ENCODE assay signal across 1 cellular context in the genomic region with DNA sequence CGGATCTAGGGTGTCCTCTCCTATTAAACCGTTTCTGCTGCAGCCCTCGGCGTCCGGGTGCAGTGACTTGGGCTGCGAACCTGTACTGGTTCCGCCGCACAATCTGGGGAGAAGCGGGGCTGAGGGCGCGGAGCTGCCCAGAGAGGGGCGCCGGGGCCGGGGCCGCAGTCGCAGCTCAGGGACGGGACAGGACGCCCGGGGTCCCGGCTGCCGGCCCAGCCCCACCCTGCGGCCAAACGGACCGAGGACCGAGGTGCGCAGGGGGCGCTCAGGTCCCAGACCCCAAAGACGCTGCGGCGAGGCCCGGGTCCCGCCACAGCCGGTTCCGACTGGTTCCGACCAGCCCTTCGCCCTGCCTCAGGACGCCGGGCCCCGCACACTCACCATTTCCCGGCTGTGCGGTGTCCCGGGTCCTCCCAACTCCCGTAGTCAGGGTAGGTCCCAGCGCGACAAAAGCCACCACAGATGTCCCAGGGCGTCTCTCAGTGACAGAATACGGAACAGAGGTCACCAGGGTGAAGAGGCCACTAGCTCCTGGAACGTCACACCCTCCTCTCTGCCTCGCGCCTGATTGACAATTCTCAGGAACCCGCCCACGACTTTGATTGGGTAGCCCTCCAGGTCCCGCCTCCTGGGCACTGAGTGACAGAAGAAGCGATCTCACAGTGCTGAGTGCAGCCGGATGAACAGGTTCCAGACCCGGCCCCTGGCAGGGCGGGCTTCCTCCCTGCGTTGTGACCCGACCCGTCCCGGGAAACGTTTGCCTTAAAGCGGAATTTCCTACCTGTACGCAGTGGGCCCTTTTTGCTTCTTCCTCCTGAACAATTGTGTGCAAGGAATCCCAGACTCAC.
A peak's percentile ranks its signal among the peaks of the same experiment; 100 is the strongest.
TF ChIP-seq lines count a peak whose summit lies in the region.

ZNF44 (minus strand) TSS at position 576 of the 851 bp plus-strand sequence; CDS start at position 387, 189 bp downstream.

TF ChIP-seq in HepG2, 621 proteins besides CTCF, POLR2A, EP300 and RAD21 (continued from another document and continues in another):
- TF ChIP-seq, protein P1, sequence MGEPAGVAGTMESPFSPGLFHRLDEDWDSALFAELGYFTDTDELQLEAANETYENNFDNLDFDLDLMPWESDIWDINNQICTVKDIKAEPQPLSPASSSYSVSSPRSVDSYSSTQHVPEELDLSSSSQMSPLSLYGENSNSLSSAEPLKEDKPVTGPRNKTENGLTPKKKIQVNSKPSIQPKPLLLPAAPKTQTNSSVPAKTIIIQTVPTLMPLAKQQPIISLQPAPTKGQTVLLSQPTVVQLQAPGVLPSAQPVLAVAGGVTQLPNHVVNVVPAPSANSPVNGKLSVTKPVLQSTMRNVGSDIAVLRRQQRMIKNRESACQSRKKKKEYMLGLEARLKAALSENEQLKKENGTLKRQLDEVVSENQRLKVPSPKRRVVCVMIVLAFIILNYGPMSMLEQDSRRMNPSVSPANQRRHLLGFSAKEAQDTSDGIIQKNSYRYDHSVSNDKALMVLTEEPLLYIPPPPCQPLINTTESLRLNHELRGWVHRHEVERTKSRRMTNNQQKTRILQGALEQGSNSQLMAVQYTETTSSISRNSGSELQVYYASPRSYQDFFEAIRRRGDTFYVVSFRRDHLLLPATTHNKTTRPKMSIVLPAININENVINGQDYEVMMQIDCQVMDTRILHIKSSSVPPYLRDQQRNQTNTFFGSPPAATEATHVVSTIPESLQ (CRISPR knock-in tag; conservative IDR thresholded peaks at IDR 0.05) = no peak
- TF ChIP-seq PLSCR1 (CRISPR knock-in tag; IDR thresholded peaks at IDR 0.05; ENCODE audit: borderline replicate concordance) = no peak
- TF ChIP-seq, protein P2, sequence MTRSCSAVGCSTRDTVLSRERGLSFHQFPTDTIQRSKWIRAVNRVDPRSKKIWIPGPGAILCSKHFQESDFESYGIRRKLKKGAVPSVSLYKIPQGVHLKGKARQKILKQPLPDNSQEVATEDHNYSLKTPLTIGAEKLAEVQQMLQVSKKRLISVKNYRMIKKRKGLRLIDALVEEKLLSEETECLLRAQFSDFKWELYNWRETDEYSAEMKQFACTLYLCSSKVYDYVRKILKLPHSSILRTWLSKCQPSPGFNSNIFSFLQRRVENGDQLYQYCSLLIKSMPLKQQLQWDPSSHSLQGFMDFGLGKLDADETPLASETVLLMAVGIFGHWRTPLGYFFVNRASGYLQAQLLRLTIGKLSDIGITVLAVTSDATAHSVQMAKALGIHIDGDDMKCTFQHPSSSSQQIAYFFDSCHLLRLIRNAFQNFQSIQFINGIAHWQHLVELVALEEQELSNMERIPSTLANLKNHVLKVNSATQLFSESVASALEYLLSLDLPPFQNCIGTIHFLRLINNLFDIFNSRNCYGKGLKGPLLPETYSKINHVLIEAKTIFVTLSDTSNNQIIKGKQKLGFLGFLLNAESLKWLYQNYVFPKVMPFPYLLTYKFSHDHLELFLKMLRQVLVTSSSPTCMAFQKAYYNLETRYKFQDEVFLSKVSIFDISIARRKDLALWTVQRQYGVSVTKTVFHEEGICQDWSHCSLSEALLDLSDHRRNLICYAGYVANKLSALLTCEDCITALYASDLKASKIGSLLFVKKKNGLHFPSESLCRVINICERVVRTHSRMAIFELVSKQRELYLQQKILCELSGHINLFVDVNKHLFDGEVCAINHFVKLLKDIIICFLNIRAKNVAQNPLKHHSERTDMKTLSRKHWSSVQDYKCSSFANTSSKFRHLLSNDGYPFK (CRISPR knock-in tag; IDR thresholded peaks at IDR 0.05; ENCODE audit: borderline replicate concordance) = no peak
- no peak for TF ChIP-seq CEBPG (CRISPR knock-in tag; IDR thresholded peaks at IDR 0.05)
- TF ChIP-seq, protein P3, sequence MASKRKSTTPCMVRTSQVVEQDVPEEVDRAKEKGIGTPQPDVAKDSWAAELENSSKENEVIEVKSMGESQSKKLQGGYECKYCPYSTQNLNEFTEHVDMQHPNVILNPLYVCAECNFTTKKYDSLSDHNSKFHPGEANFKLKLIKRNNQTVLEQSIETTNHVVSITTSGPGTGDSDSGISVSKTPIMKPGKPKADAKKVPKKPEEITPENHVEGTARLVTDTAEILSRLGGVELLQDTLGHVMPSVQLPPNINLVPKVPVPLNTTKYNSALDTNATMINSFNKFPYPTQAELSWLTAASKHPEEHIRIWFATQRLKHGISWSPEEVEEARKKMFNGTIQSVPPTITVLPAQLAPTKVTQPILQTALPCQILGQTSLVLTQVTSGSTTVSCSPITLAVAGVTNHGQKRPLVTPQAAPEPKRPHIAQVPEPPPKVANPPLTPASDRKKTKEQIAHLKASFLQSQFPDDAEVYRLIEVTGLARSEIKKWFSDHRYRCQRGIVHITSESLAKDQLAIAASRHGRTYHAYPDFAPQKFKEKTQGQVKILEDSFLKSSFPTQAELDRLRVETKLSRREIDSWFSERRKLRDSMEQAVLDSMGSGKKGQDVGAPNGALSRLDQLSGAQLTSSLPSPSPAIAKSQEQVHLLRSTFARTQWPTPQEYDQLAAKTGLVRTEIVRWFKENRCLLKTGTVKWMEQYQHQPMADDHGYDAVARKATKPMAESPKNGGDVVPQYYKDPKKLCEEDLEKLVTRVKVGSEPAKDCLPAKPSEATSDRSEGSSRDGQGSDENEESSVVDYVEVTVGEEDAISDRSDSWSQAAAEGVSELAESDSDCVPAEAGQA (IDR thresholded peaks at IDR 0.05; ENCODE audit: low read depth) = no peak; the same call in 1 of the 2 replicates
- TF ChIP-seq, protein P3 (CRISPR knock-in tag; IDR thresholded peaks at IDR 0.05; ENCODE audit: borderline replicate concordance) = no peak; the same call in 1 of the 2 replicates
- no peak for TF ChIP-seq FOXP1 (IDR thresholded peaks at IDR 0.05)
- TF ChIP-seq FOXP1 (CRISPR knock-in tag; IDR thresholded peaks at IDR 0.05) = no peak
- TF ChIP-seq ESRRA (CRISPR knock-in tag; IDR thresholded peaks at IDR 0.05; ENCODE audit: low read depth) = peak; percentile 23; the same call in 1 of the 2 replicates
- 0 out of 2 replicates have a peak, but pooled peaks have one; percentile 12 for TF ChIP-seq THRA (CRISPR knock-in tag; IDR thresholded peaks at IDR 0.05; ENCODE audit: borderline replicate concordance)
- TF ChIP-seq ZNF776 (CRISPR knock-in tag; IDR thresholded peaks at IDR 0.05) = 0 out of 2 replicates have a peak, but pooled peaks have one; percentile 19
- TF ChIP-seq ZNF33A (CRISPR knock-in tag; IDR thresholded peaks at IDR 0.05; ENCODE audit: borderline replicate concordance) = no peak
- TF ChIP-seq SMYD3 (CRISPR knock-in tag; IDR thresholded peaks at IDR 0.05) = no peak; the same call in 1 of the 2 replicates
- TF ChIP-seq ZNF563 (CRISPR knock-in tag; IDR thresholded peaks at IDR 0.05) = peak; percentile 67; the same call in 1 of the 2 replicates
- TF ChIP-seq, protein P4, sequence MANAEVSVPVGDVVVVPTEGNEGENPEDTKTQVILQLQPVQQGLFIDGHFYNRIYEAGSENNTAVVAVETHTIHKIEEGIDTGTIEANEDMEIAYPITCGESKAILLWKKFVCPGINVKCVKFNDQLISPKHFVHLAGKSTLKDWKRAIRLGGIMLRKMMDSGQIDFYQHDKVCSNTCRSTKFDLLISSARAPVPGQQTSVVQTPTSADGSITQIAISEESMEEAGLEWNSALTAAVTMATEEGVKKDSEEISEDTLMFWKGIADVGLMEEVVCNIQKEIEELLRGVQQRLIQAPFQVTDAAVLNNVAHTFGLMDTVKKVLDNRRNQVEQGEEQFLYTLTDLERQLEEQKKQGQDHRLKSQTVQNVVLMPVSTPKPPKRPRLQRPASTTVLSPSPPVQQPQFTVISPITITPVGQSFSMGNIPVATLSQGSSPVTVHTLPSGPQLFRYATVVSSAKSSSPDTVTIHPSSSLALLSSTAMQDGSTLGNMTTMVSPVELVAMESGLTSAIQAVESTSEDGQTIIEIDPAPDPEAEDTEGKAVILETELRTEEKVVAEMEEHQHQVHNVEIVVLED (CRISPR knock-in tag; IDR thresholded peaks at IDR 0.05; ENCODE audit: borderline replicate concordance) = 0 out of 2 replicates have a peak, but pooled peaks have one; percentile 40
- TF ChIP-seq, protein P5, sequence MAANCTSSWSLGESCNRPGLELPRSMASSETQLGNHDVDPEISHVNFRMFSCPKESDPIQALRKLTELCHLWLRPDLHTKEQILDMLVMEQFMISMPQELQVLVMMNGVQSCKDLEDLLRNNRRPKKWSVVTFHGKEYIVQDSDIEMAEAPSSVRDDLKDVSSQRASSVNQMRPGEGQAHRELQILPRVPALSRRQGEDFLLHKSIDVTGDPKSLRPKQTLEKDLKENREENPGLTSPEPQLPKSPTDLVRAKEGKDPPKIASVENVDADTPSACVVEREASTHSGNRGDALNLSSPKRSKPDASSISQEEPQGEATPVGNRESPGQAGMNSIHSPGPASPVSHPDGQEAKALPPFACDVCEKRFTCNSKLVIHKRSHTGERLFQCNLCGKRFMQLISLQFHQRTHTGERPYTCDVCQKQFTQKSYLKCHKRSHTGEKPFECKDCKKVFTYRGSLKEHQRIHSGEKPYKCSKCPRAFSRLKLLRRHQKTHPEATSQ (CRISPR knock-in tag; IDR thresholded peaks at IDR 0.05; ENCODE audit: borderline replicate concordance) = no peak
- TF ChIP-seq SAP130 (CRISPR knock-in tag; IDR thresholded peaks at IDR 0.05; ENCODE audit: low read depth) = peak; percentile 93
- no peak for TF ChIP-seq ZFAT (CRISPR knock-in tag; conservative IDR thresholded peaks at IDR 0.05)
- no peak for TF ChIP-seq FLYWCH1 (CRISPR knock-in tag; IDR thresholded peaks at IDR 0.05)
- no peak for TF ChIP-seq RBM39 (IDR thresholded peaks at IDR 0.05; ENCODE audit: low read depth, low read length, poor library complexity, severe bottlenecking)
- no peak for TF ChIP-seq JDP2 (CRISPR knock-in tag; IDR thresholded peaks at IDR 0.05; ENCODE audit: borderline replicate concordance)
- no peak for TF ChIP-seq KLF6 (CRISPR knock-in tag; IDR thresholded peaks at IDR 0.05)
- no peak for TF ChIP-seq ZKSCAN8 (CRISPR knock-in tag; IDR thresholded peaks at IDR 0.05; ENCODE audit: borderline replicate concordance)
- TF ChIP-seq ZFP62 (CRISPR knock-in tag; IDR thresholded peaks at IDR 0.05) = no peak
- TF ChIP-seq, protein P6, sequence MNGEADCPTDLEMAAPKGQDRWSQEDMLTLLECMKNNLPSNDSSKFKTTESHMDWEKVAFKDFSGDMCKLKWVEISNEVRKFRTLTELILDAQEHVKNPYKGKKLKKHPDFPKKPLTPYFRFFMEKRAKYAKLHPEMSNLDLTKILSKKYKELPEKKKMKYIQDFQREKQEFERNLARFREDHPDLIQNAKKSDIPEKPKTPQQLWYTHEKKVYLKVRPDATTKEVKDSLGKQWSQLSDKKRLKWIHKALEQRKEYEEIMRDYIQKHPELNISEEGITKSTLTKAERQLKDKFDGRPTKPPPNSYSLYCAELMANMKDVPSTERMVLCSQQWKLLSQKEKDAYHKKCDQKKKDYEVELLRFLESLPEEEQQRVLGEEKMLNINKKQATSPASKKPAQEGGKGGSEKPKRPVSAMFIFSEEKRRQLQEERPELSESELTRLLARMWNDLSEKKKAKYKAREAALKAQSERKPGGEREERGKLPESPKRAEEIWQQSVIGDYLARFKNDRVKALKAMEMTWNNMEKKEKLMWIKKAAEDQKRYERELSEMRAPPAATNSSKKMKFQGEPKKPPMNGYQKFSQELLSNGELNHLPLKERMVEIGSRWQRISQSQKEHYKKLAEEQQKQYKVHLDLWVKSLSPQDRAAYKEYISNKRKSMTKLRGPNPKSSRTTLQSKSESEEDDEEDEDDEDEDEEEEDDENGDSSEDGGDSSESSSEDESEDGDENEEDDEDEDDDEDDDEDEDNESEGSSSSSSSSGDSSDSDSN (CRISPR knock-in tag; IDR thresholded peaks at IDR 0.05) = peak; percentile 48
- TF ChIP-seq, protein P7, sequence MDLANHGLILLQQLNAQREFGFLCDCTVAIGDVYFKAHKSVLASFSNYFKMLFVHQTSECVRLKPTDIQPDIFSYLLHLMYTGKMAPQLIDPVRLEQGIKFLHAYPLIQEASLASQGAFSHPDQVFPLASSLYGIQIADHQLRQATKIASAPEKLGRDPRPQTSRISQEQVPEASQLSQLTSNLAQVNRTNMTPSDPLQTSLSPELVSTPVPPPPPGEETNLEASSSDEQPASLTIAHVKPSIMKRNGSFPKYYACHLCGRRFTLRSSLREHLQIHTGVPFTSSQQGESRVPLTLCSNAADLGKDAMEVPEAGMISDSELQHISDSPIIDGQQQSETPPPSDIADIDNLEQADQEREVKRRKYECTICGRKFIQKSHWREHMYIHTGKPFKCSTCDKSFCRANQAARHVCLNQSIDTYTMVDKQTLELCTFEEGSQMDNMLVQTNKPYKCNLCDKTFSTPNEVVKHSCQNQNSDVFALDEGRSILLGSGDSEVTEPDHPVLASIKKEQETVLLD (CRISPR knock-in tag; IDR thresholded peaks at IDR 0.05; ENCODE audit: low read depth) = no peak
- TF ChIP-seq ZNF317 (CRISPR knock-in tag; IDR thresholded peaks at IDR 0.05) = peak; percentile 58; the same call in 1 of the 2 replicates
- TF ChIP-seq ZSCAN29 (CRISPR knock-in tag; conservative IDR thresholded peaks at IDR 0.05) = no peak; the same call in 1 of the 2 replicates
- TF ChIP-seq, protein P8, sequence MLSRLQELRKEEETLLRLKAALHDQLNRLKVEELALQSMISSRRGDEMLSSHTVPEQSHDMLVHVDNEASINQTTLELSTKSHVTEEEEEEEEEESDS (CRISPR knock-in tag; IDR thresholded peaks at IDR 0.05; ENCODE audit: borderline replicate concordance) = peak; percentile 56; the same call in 1 of the 2 replicates
